8 cellular contexts compared by ENCODE assay signal in the genomic region with DNA sequence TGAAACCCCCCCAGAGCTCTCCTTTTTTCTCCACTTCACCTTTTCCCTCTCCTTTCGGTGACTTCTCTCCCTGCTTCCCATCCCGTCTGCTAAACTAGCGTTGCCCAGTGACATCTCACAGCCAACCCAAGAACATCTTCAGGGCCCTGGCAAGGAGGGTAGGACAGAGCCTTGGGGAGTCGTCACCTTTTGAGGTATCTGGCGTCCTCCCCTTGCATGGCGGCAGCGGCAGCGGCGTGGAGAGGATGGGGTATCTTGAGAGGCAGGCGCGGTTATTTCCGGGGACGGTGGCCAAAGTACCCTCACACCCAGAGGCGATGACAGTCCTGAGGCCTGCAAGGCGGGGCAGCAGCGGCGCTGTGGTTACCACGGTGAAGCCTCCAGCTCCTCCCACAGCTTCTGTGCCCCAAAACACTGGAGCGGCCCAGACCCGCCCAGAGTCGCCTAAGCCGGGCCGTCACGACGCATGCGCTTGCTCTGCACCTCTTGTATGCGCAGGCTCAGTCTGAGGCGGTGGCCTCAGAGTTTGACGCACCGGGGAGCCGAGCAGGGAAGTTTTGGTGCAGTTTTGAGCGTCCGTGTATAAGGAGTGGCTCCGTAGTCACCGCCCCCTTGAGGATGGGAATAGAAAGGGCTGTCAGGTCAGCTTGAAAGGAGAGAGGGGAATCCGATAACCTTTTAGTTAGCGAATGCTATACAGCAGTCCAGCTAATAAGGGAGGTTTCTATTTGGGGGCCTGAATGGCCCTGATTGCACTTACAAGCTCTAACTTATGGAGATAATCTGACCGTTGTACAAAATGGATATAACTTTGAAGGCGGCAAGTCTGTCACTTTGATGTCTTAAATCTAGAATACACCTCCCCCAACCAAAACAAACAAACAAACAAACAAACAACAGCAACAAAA. TPM values are rescaled to one million over a fixed set of nuclear protein-coding genes. Genes with fewer than 3 reads are reported as not detected.
A peak's percentile ranks its signal among the peaks of the same experiment; 100 is the strongest.
DNase-seq lines count a peak whose midpoint lies in the region; ATAC-seq and TF ChIP-seq lines count a peak whose summit lies in the region.

Gene KIFAP3, minus strand, starts transcription at position 446 of the 908 bp plus-strand sequence. Its CDS starts 228 bp downstream, at position 218.

- peak; percentile 87 for DNase-seq in GM13977 (ENCODE audit: low spot score)
- DNase-seq in NCI-H1694 treated with DMSO at 0.1 percent for 48 hours (lab: John Stamatoyannopoulos, UW) = peak; percentile 96
- peak; percentile 83 to 98 (median 93) for DNase-seq in T-helper 2 cell
- peak; percentile 68 to 97 (median 93) for DNase-seq in anterior cingulate cortex (lab: John Stamatoyannopoulos, UW)
- peak; percentile 98 for DNase-seq in right atrium auricular region (ENCODE audit: low spot score)
- DNase-seq in pulmonary artery endothelial cell (ENCODE audit: low read depth, low spot score) = peak; percentile 85
- peak; percentile 98 to 99 for DNase-seq in vagina (ENCODE audit: extremely low spot score in 2 of 2)

- H3K27me3 ChIP-seq in right atrium auricular region (no peaks in the 10 kb centered on the region), vagina (no peaks in the 10 kb centered on the region)

- intact Hi-C loops in vagina (cut with DNase I) = no loop called here

- peaks cover 0 to 26% of the 10 kb centered on the region in 2 donors for H3K9me3 ChIP-seq in right atrium auricular region
- no peaks in the 10 kb centered on the region for H3K9me3 ChIP-seq in vagina

- peak; percentile 97 for ATAC-seq in HG02885 (IDR thresholded peaks at IDR 0.05; ENCODE audit: poor library complexity, unreplicated experiment)

- H3K36me3 ChIP-seq in right atrium auricular region (no peaks in the 10 kb centered on the region), vagina (no peaks in the 10 kb centered on the region)

- H3K4me1 ChIP-seq in right atrium auricular region (peaks cover 0 to 28% of the 10 kb centered on the region in 2 donors), vagina (peaks cover 42% of the 10 kb centered on the region)

- in situ Hi-C loops in GM13977 (cut with MboI; ENCODE audit: low pct_unique_long_range_greater_than_20kb, low sequenced_read_pairs, unreplicated experiment) = no loop called here

- H3K4me3 ChIP-seq in right atrium auricular region = peak within 1 kb of the TSS; percentile 59 to 72
- peak within 1 kb of the TSS; percentile 52 to 74 for H3K4me3 ChIP-seq in vagina

- TF ChIP-seq CTCF in GM13977 (IDR thresholded peaks at IDR 0.05; ENCODE audit: extremely low read depth, insufficient read depth, missing control alignments) (peak; percentile 55), right atrium auricular region (IDR thresholded peaks at IDR 0.05) (peak in 1 of 2 donors; percentile 71), vagina (IDR thresholded peaks at IDR 0.05) (peak; percentile 34 to 58 (median 37))

- TF ChIP-seq POLR2A in vagina (IDR thresholded peaks at IDR 0.05) = peak in 1 of 2 donors; percentile 38

- H3K27ac ChIP-seq in right atrium auricular region = peak within 1 kb of the TSS; percentile 86 to 89
- H3K27ac ChIP-seq in vagina = peak within 1 kb of the TSS; percentile 79

RNA-seq across cellular contexts. Expression of gene KIFAP3, which starts in this region (rescaled TPM):
- total RNA-seq in right atrium auricular region (10 to 100 TPM; 52.3 to 62.2 TPM), pulmonary artery endothelial cell (16.4 and 19.5 TPM in 2 replicates), vagina (30.0 TPM)

Comparison
In these comparisons a context has a peak if more than half of its experiments do, and no peak if none do; other contexts are left out.
1. Peak in every context shown above with its lines: DNase-seq, ATAC-seq, H3K4me3 ChIP-seq and H3K27ac ChIP-seq.